ENCODE assay signal across 7 cellular contexts in the genomic region with DNA sequence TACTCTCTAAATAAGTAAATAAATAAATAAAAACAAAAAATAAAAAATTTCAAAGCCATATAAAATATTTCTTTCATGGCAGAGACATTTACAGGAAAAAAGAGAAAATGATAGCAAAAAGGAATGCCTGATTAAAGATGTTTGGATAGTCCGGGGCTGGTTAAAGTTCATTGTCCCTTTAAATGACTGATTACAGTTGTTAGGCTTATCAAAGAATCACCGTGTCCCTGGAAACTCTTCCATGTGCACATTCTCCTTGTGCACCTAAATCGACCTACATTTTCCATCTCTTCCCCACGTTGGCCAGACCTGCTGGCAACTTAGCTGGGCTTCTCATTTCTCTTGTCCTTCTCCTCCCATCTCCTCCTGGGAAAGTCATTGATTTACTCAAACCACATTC.
"Had no signal": no experiment of that assay in that cellular context is flagged by ENCODE, and none has a peak within 500 bp of the region (broad histone marks: within the 10 kb centered on the region; RNA-seq: fewer than 3 reads in every experiment).

No MANE protein-coding gene starts in this region.

- H3K36me3 Mint-ChIP-seq: IgD-negative memory B cell had no signal

- DNase-seq: GOT3, H9, HCEC 1CT, KBM-7 had no signal

- H3K4me1 Mint-ChIP-seq: H9, IgD-negative memory B cell had no signal

- FAIRE-seq: H54, HTR-8/SVneo had no signal

- H3K27ac Mint-ChIP-seq: H9, IgD-negative memory B cell had no signal

- H3K4me3 Mint-ChIP-seq: H9, IgD-negative memory B cell had no signal
